Comparison of ENCODE assay signal across 24 cellular contexts in genomic region chr16:50248845-50249244, GRCh38. TPM values are rescaled to one million over a fixed set of nuclear protein-coding genes. Genes with fewer than 3 reads are reported as not detected.
A peak's percentile ranks its signal among the peaks of the same experiment; 100 is the strongest.
DNase-seq lines count a peak whose midpoint lies in the region; ATAC-seq and TF ChIP-seq lines count a peak whose summit lies in the region.
"Had no signal": no experiment of that assay in that cellular context is flagged by ENCODE, and none has a peak within 500 bp of the region (broad histone marks: within the 10 kb centered on the region; RNA-seq: fewer than 3 reads in every experiment).

No MANE protein-coding gene starts in this region.

- H2BK120ac ChIP-seq in neuronal stem cell (ENCODE audit: low read depth, low read length), result no peak overlapping the region

- H3K9me3 ChIP-seq in Caco-2, result no peaks in the 10 kb centered on the region
- no peaks in the 10 kb centered on the region for H3K9me3 ChIP-seq in Karpas-422 (ENCODE audit: low read length)
- H3K9me3 ChIP-seq in neuronal stem cell (replicated peaks in 1 of 2; ENCODE audit: control insufficient read depth in 2 of 2, insufficient read depth in 1 of 2, low read depth in 1 of 2, low read length in 2 of 2), result peaks cover 0 to 3% of the 10 kb centered on the region in 2 donors
- H3K9me3 ChIP-seq: BLaER1 treated with 17β-estradiol and CSF1 and Interleukin-3, amounts not matched to agents 10 nM and 100 nM; transverse colon had no signal

- no peaks in the 10 kb centered on the region for H3K9me2 ChIP-seq in Karpas-422 (replicated peaks; ENCODE audit: insufficient read depth, low read length)

- H2BK15ac ChIP-seq in neuronal stem cell (ENCODE audit: low read length), result no peak overlapping the region

- no TSS peak for BruUV-seq in Caco-2 (replicated peaks; lab: Mats Ljungman, UMichigan)

- no peak overlapping the region for H3K4me3 Mint-ChIP-seq in Caco-2 (ENCODE audit: unreplicated experiment)
- H3K4me3 Mint-ChIP-seq in immature natural killer cell, result peak overlapping the region; percentile 24 to 62 (median 28)
- no peak overlapping the region for H3K4me3 Mint-ChIP-seq in activated T-cell treated with anti-CD3 and anti-CD28 coated beads, Interleukin-2, amount 50 U/mL, for 72 hours
- H3K4me3 Mint-ChIP-seq: activated CD4-positive, alpha-beta T cell treated with anti-CD3 and anti-CD28 coated beads for 36 hours; activated naive CD4-positive, alpha-beta T cell treated with anti-CD3 and anti-CD28 coated beads, Interleukin-2, amount 50 U/mL, for 24 hours; HFFc6; memory B cell; T-helper 2 cell treated with Interferon-gamma antibody and Interleukin-4, amounts not matched to agents 5 μg/mL and 100 μg/mL, for 36 hours had no signal

- H4K20me1 ChIP-seq in Karpas-422 (ENCODE audit: insufficient read depth, low read depth, low read length), result no peaks in the 10 kb centered on the region

- no CpG with 5 or more reads among the region's 8 CpGs for WGBS in neuronal stem cell (ENCODE audit: extremely low coverage in 2 of 2, insufficient read length in 2 of 2, insufficient replicate concordance in 1 of 2), 2 donors

- no peak overlapping the region for H2BK5ac ChIP-seq in neuronal stem cell (ENCODE audit: low read length)

- peaks cover 14% of the 10 kb centered on the region for H3K4me1 ChIP-seq in Caco-2
- H3K4me1 ChIP-seq in Karpas-422 (ENCODE audit: low read length), result peaks cover 6% of the 10 kb centered on the region; the same call in 1 of the 2 replicates
- peaks cover 9 to 12% of the 10 kb centered on the region in 2 donors for H3K4me1 ChIP-seq in neuronal stem cell (ENCODE audit: control insufficient read depth in 2 of 2, insufficient read depth in 1 of 2, low read depth in 1 of 2, low read length in 2 of 2)

- H3K27ac ChIP-seq in Karpas-422 (ENCODE audit: low read length) (no peak overlapping the region), neuronal stem cell (replicated peaks; ENCODE audit: low read length) (no peak overlapping the region)
- H3K27ac ChIP-seq: transverse colon had no signal

- H3K23ac ChIP-seq in neuronal stem cell (ENCODE audit: low read depth, low read length, poor library complexity), result no peak overlapping the region

- DNase-seq in Caco-2, result no peak
- DNase-seq in Karpas-422, result peak; percentile 32
- no peak for DNase-seq in immature natural killer cell
- DNase-seq in neuronal stem cell (ENCODE audit: low spot score), result no peak
- no peak for DNase-seq in DMS53 treated with DMSO at 0.1 percent for 48 hours (lab: John Stamatoyannopoulos, UW; ENCODE audit: unreplicated experiment)
- DNase-seq in activated T-cell treated with anti-CD3 and anti-CD28 coated beads, Interleukin-2, amount 50 U/mL, for 72 hours, result no peak
- no peak for DNase-seq in dermis blood vessel endothelial cell
- DNase-seq: activated CD4-positive, alpha-beta T cell treated with anti-CD3 and anti-CD28 coated beads for 36 hours; DMS79 treated with DMSO at 0.1 percent for 48 hours; effector memory CD4-positive, alpha-beta T cell; erythroblast; foreskin fibroblast; HFFc6; Kasumi-1; kidney glomerular epithelial cell; NCI-H510A treated with DMSO at 0.1 percent for 48 hours; NK-92 treated with Interleukin-12 subunit alpha and Interleukin-12 subunit beta, amount 100 ng/mL, for 24 hours; SHP77; small intestine; transverse colon had no signal

- no peak overlapping the region for H3K14ac ChIP-seq in neuronal stem cell (ENCODE audit: low read length)

- H3K4me2 ChIP-seq in Karpas-422 (ENCODE audit: low read depth, low read length, poor library complexity, severe bottlenecking), result no peak overlapping the region
- no peak overlapping the region for H3K4me2 ChIP-seq in neuronal stem cell (ENCODE audit: insufficient read depth, low read length, poor library complexity, severe bottlenecking)

- H3K36me3 Mint-ChIP-seq in Caco-2 (ENCODE audit: insufficient read depth, unreplicated experiment) (peaks cover 25% of the 10 kb centered on the region), immature natural killer cell (no peaks in the 10 kb centered on the region)
- H3K36me3 Mint-ChIP-seq in activated T-cell treated with anti-CD3 and anti-CD28 coated beads, Interleukin-2, amount 50 U/mL, for 72 hours (ENCODE audit: insufficient read depth in 2 of 2), result no peaks in the 10 kb centered on the region
- H3K36me3 Mint-ChIP-seq: activated naive CD4-positive, alpha-beta T cell treated with anti-CD3 and anti-CD28 coated beads, Interleukin-2, amount 50 U/mL, for 24 hours; memory B cell had no signal

- H4K8ac ChIP-seq in neuronal stem cell (ENCODE audit: low read depth, low read length), result no peak overlapping the region

- CTCF ChIA-PET in Caco-2 (lab: Charles Lee), result interaction anchor here (0.6 kb wide), 1 partner anchor 224 kb away, joined by 3 read pairs; the partner anchor contains the start of gene CNEP1R1

- no peak overlapping the region for H3K4me3 ChIP-seq in Caco-2 (ENCODE audit: low read depth, low read length)
- no peak overlapping the region for H3K4me3 ChIP-seq in Karpas-422 (ENCODE audit: low read length)
- H3K4me3 ChIP-seq in neuronal stem cell (ENCODE audit: low read length in 2 of 2), result no peak overlapping the region
- H3K4me3 ChIP-seq: transverse colon had no signal

- H3K79me2 ChIP-seq in Karpas-422 (ENCODE audit: low read length), result no peaks in the 10 kb centered on the region

- no peak overlapping the region for H3K18ac ChIP-seq in neuronal stem cell (ENCODE audit: low read length)

- no peaks in the 10 kb centered on the region; the same call in 1 of the 2 replicates for H3K36me3 ChIP-seq in Caco-2 (ENCODE audit: control insufficient read depth, insufficient read depth, low read length)
- no peaks in the 10 kb centered on the region for H3K36me3 ChIP-seq in Karpas-422 (ENCODE audit: insufficient read depth, low read length)
- H3K36me3 ChIP-seq in neuronal stem cell (replicated peaks in 1 of 2; ENCODE audit: control insufficient read depth in 2 of 2, insufficient read depth in 2 of 2, low read length in 2 of 2), result no peaks in the 10 kb centered on the region
- H3K36me3 ChIP-seq: transverse colon had no signal

- no peak for ATAC-seq in activated T-cell treated with anti-CD3 and anti-CD28 coated beads, Interleukin-2, amount 50 U/mL, for 72 hours (replicated peaks in 1 of 2)
- ATAC-seq: activated CD4-positive, alpha-beta T cell treated with anti-CD3 and anti-CD28 coated beads for 36 hours had no signal

- H3K27me3 Mint-ChIP-seq in Caco-2 (ENCODE audit: insufficient read depth, unreplicated experiment) (no peaks in the 10 kb centered on the region), immature natural killer cell (ENCODE audit: low read depth in 3 of 3) (peaks cover 0 to 6% (median 4%) of the 10 kb centered on the region in 3 donors)
- no peaks in the 10 kb centered on the region for H3K27me3 Mint-ChIP-seq in activated T-cell treated with anti-CD3 and anti-CD28 coated beads, Interleukin-2, amount 50 U/mL, for 72 hours (ENCODE audit: low read depth)
- H3K27me3 Mint-ChIP-seq: activated CD4-positive, alpha-beta T cell treated with anti-CD3 and anti-CD28 coated beads for 36 hours; activated naive CD4-positive, alpha-beta T cell treated with anti-CD3 and anti-CD28 coated beads, Interleukin-2, amount 50 U/mL, for 24 hours; memory B cell had no signal

- H3K27ac Mint-ChIP-seq in Caco-2 (ENCODE audit: unreplicated experiment) (peak overlapping the region; percentile 53), immature natural killer cell (peak overlapping the region in 3 of 6 donors; percentile 1 to 81 (median 54))
- no peak overlapping the region for H3K27ac Mint-ChIP-seq in activated T-cell treated with anti-CD3 and anti-CD28 coated beads, Interleukin-2, amount 50 U/mL, for 72 hours
- H3K27ac Mint-ChIP-seq: activated CD4-positive, alpha-beta T cell treated with anti-CD3 and anti-CD28 coated beads for 36 hours; activated naive CD4-positive, alpha-beta T cell treated with anti-CD3 and anti-CD28 coated beads, Interleukin-2, amount 50 U/mL, for 24 hours; HFFc6; memory B cell; T-helper 2 cell treated with Interferon-gamma antibody and Interleukin-4, amounts not matched to agents 5 μg/mL and 100 μg/mL, for 36 hours had no signal

- TF ChIP-seq CTCF in Caco-2 (IDR thresholded peaks at IDR 0.05; ENCODE audit: insufficient read depth in 1 of 2, low read depth in 1 of 2, low read length in 1 of 2, severe bottlenecking in 1 of 2, unreplicated experiment in 1 of 2), result no peak

- H2AFZ ChIP-seq in Karpas-422 (ENCODE audit: low read length), result no peak overlapping the region
- peak overlapping the region; percentile 7 for H2AFZ ChIP-seq in neuronal stem cell (ENCODE audit: low read length)

- H4K91ac ChIP-seq in neuronal stem cell (ENCODE audit: low read depth, low read length, poor library complexity), result no peak overlapping the region

- peak overlapping the region; percentile 41 for H2AK5ac ChIP-seq in neuronal stem cell (ENCODE audit: low read depth, low read length)

- H2BK12ac ChIP-seq in neuronal stem cell (ENCODE audit: low read length), result no peak overlapping the region

- POLR2A ChIA-PET in Caco-2 (lab: Charles Lee), result no interaction called here

- H3K79me1 ChIP-seq in neuronal stem cell (ENCODE audit: low read depth, low read length), result no peaks in the 10 kb centered on the region

- H3K9me3 Mint-ChIP-seq in Caco-2 (ENCODE audit: unreplicated experiment), result no peaks in the 10 kb centered on the region
- H3K9me3 Mint-ChIP-seq in immature natural killer cell, result no peaks in the 10 kb centered on the region
- H3K9me3 Mint-ChIP-seq in activated T-cell treated with anti-CD3 and anti-CD28 coated beads, Interleukin-2, amount 50 U/mL, for 72 hours, result no peaks in the 10 kb centered on the region
- H3K9me3 Mint-ChIP-seq: activated naive CD4-positive, alpha-beta T cell treated with anti-CD3 and anti-CD28 coated beads, Interleukin-2, amount 50 U/mL, for 24 hours; HFFc6; memory B cell; T-helper 2 cell treated with Interferon-gamma antibody and Interleukin-4, amounts not matched to agents 5 μg/mL and 100 μg/mL, for 36 hours had no signal

- H3K4me1 Mint-ChIP-seq in Caco-2 (ENCODE audit: low read depth, unreplicated experiment) (peaks cover 16% of the 10 kb centered on the region), immature natural killer cell (peaks cover 62 to 74% of the 10 kb centered on the region in 2 donors)
- H3K4me1 Mint-ChIP-seq in activated T-cell treated with anti-CD3 and anti-CD28 coated beads, Interleukin-2, amount 50 U/mL, for 72 hours (ENCODE audit: low read depth), result peaks cover 15% of the 10 kb centered on the region

- intact Hi-C loops in Caco-2 (cut with micrococcal nuclease; ENCODE audit: unreplicated experiment), result no loop called here

- H3K9ac ChIP-seq in Karpas-422 (ENCODE audit: low read length), result no peak overlapping the region
- no peak overlapping the region for H3K9ac ChIP-seq in neuronal stem cell (ENCODE audit: low read depth, low read length, poor library complexity)

- H3K27me3 ChIP-seq in Caco-2 (replicated peaks; ENCODE audit: control insufficient read depth, insufficient read depth, low read length), result no peaks in the 10 kb centered on the region
- no peaks in the 10 kb centered on the region for H3K27me3 ChIP-seq in Karpas-422 (ENCODE audit: low read length)
- H3K27me3 ChIP-seq in neuronal stem cell (ENCODE audit: control insufficient read depth in 3 of 3, insufficient read depth in 3 of 3, low read depth in 1 of 3, low read length in 3 of 3), result peaks cover 4 to 39% (median 26%) of the 10 kb centered on the region in 3 experiments
- H3K27me3 ChIP-seq: BLaER1 treated with 17β-estradiol and CSF1 and Interleukin-3, amounts not matched to agents 10 nM and 100 nM; transverse colon had no signal

- H3K4ac ChIP-seq in neuronal stem cell (ENCODE audit: low read length), result no peak overlapping the region

RNA-seq across cellular contexts. Expression of gene ADCY7, which starts 17.5 kb away (rescaled TPM):
- total RNA-seq in Caco-2 (2022) (51.3 and 54.2 TPM in 2 replicates), dermis blood vessel endothelial cell (4.4 and 5.1 TPM in 2 replicates)
- 27.5 and 45.5 TPM in 2 replicates for total RNA-seq in Karpas-422 (2014; rRNA removed; shearing (Covaris generic); ENCODE audit: low replicate concordance)
- polyA plus RNA-seq in immature natural killer cell, result 100 to 1,000 TPM in 2 of 3 donors, 10 to 100 TPM in 1; 97.6 to 209 (median 108) TPM
- 3.6 TPM for polyA plus RNA-seq in neuronal stem cell (2013, experiment 1 of 2)
- 3.3 TPM for polyA plus RNA-seq in neuronal stem cell (2013, experiment 2 of 2)
- 10 to 100 TPM; 67.5 to 97.1 TPM for total RNA-seq in activated T-cell treated with anti-CD3 and anti-CD28 coated beads, Interleukin-2, amount 50 U/mL, for 72 hours

Comparison
In these comparisons a context has a peak if more than half of its experiments do, and no peak if none do; other contexts are left out.
1. H3K4me3 Mint-ChIP-seq: peak in immature natural killer cell (5 of 5); none in Caco-2 (single experiment) and activated T-cell treated with anti-CD3 and anti-CD28 coated beads, Interleukin-2, amount 50 U/mL, for 72 hours (0 of 2).